7 cellular contexts compared by ENCODE assay signal in genomic region chr10:50396491-50397311, GRCh38.
DNase-seq lines count a peak whose midpoint lies in the region; ATAC-seq and TF ChIP-seq lines count a peak whose summit lies in the region.

No MANE protein-coding gene starts in this region.

- H3K9me3 Mint-ChIP-seq in HFFc6 = no peaks in the 10 kb centered on the region
- H3K9me3 Mint-ChIP-seq in T-helper 2 cell treated with Interferon-gamma antibody and Interleukin-4, amounts not matched to agents 5 μg/mL and 100 μg/mL, for 36 hours = no peaks in the 10 kb centered on the region
- no peaks in the 10 kb centered on the region for H3K9me3 Mint-ChIP-seq in neural crest cell

- peak overlapping the region; percentile 72 for H3K27ac Mint-ChIP-seq in HFFc6
- peak overlapping the region; percentile 94 for H3K27ac Mint-ChIP-seq in T-helper 2 cell treated with Interferon-gamma antibody and Interleukin-4, amounts not matched to agents 5 μg/mL and 100 μg/mL, for 36 hours
- peak overlapping the region; percentile 13 for H3K27ac Mint-ChIP-seq in neural crest cell (ENCODE audit: unreplicated experiment)

- TF ChIP-seq CTCF in HFFc6 (IDR thresholded peaks at IDR 0.05) = no peak
- no peak for TF ChIP-seq CTCF in neural crest cell (conservative IDR thresholded peaks at IDR 0.05)
- no peak for TF ChIP-seq CTCF in dorsolateral prefrontal cortex (IDR thresholded peaks at IDR 0.05 in 54 of 56, conservative IDR thresholded peaks at IDR 0.05 in 2 of 56; ENCODE audit: low read depth in 1 of 56, partially characterized antibody in 56 of 56)

- H3K27ac ChIP-seq in dorsolateral prefrontal cortex = peak overlapping the region in 2 of 59 donors; percentile 3 to 22

- peak; percentile 64 for DNase-seq in HFFc6
- DNase-seq in T-helper 2 cell treated with Interferon-gamma antibody and Interleukin-4, amounts not matched to agents 5 μg/mL and 100 μg/mL, for 36 hours (ENCODE audit: low spot score) = peak; percentile 66
- no peak for DNase-seq in neural crest cell (ENCODE audit: low read depth, low spot score)
- DNase-seq in dorsolateral prefrontal cortex = no peak
- DNase-seq in left lobe of liver (ENCODE audit: low spot score) = no peak

- peaks cover 7% of the 10 kb centered on the region; the same call in 1 of the 2 replicates for H3K36me3 Mint-ChIP-seq in HFFc6 (ENCODE audit: low read depth)
- H3K36me3 Mint-ChIP-seq in T-helper 2 cell treated with Interferon-gamma antibody and Interleukin-4, amounts not matched to agents 5 μg/mL and 100 μg/mL, for 36 hours (ENCODE audit: low read depth) = peaks cover 7% of the 10 kb centered on the region
- H3K36me3 Mint-ChIP-seq in neural crest cell (ENCODE audit: low read depth) = peaks cover 3% of the 10 kb centered on the region

- intact Hi-C loops in dorsolateral prefrontal cortex (cut with DNase I) = no loop called here

- ATAC-seq in GM18519 (IDR thresholded peaks at IDR 0.05; ENCODE audit: low FRiP score, unreplicated experiment) (peak; percentile 74), left lobe of liver (no peak), esophagus mucosa (no peak)

- no peaks in the 10 kb centered on the region for H3K27me3 ChIP-seq in dorsolateral prefrontal cortex

- no peaks in the 10 kb centered on the region for H3K27me3 Mint-ChIP-seq in HFFc6 (ENCODE audit: insufficient read depth)
- H3K27me3 Mint-ChIP-seq in T-helper 2 cell treated with Interferon-gamma antibody and Interleukin-4, amounts not matched to agents 5 μg/mL and 100 μg/mL, for 36 hours (ENCODE audit: low read depth) = no peaks in the 10 kb centered on the region
- H3K27me3 Mint-ChIP-seq in neural crest cell (ENCODE audit: low read depth) = no peaks in the 10 kb centered on the region

- peaks cover 65% of the 10 kb centered on the region for H3K4me1 Mint-ChIP-seq in HFFc6 (ENCODE audit: low read depth)
- peaks cover 50% of the 10 kb centered on the region for H3K4me1 Mint-ChIP-seq in T-helper 2 cell treated with Interferon-gamma antibody and Interleukin-4, amounts not matched to agents 5 μg/mL and 100 μg/mL, for 36 hours (ENCODE audit: low read depth)
- H3K4me1 Mint-ChIP-seq in neural crest cell = no peaks in the 10 kb centered on the region

- H3K4me3 Mint-ChIP-seq in HFFc6 (peak overlapping the region; percentile 65), neural crest cell (no peak overlapping the region)
- H3K4me3 Mint-ChIP-seq in T-helper 2 cell treated with Interferon-gamma antibody and Interleukin-4, amounts not matched to agents 5 μg/mL and 100 μg/mL, for 36 hours = peak overlapping the region; percentile 80

- no peak overlapping the region for H3K4me3 ChIP-seq in dorsolateral prefrontal cortex

Comparison
In these comparisons a context has a peak if more than half of its experiments do, and no peak if none do; other contexts are left out.
1. DNase-seq: peak in HFFc6 (single experiment) and T-helper 2 cell treated with Interferon-gamma antibody and Interleukin-4, amounts not matched to agents 5 μg/mL and 100 μg/mL, for 36 hours (single experiment); none in neural crest cell (single experiment), dorsolateral prefrontal cortex (0 of 10) and left lobe of liver (single experiment).
2. H3K27ac Mint-ChIP-seq: peak in every context shown above with its lines; median percentile 94 in T-helper 2 cell treated with Interferon-gamma antibody and Interleukin-4, amounts not matched to agents 5 μg/mL and 100 μg/mL, for 36 hours; 72 in HFFc6; 13 in neural crest cell.